In the genomic region with DNA sequence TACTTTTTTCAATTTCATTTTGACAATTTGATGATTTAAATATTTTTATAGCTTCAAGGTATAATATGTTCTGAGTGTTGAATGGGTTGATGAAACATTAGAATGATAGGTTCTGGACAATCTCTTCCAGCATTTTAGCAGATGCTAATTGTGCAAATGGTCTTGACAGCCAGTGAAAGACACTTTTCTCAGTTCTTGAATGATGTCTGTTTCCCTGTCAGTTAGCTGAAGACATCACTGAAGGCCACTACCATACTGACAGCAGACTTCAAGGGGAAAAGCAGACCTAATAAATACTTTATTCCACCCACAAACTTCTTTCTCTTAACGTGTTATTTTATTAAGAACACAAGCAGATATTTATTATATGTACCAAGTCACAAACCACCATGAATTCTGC, we compare ENCODE assay signal across 24 cellular contexts.
DNase-seq lines count a peak whose midpoint lies in the region; TF ChIP-seq lines count a peak whose summit lies in the region.
"Had no signal": no experiment of that assay in that cellular context is flagged by ENCODE, and none has a peak within 500 bp of the region (broad histone marks: within the 10 kb centered on the region; RNA-seq: fewer than 3 reads in every experiment).

No MANE protein-coding gene starts in this region.

- H3K9me2 ChIP-seq in neural cell (ENCODE audit: insufficient read depth, low read length): no peaks in the 10 kb centered on the region

- DNase-seq in GM12865 (ENCODE audit: low read depth): peak; percentile 1
- DNase-seq in OCI-M2 (lab: John Stamatoyannopoulos, UW; ENCODE audit: unreplicated experiment): no peak
- no peak for DNase-seq in activated naive CD4-positive, alpha-beta T cell treated with Interleukin-2 at 50 U/mL for 16 hours
- no peak for DNase-seq in NCI-H2227 treated with DMSO at 0.1 percent for 48 hours (lab: John Stamatoyannopoulos, UW)
- no peak for DNase-seq in COLO829 (ENCODE audit: low spot score)
- DNase-seq: 8988T; ACHN; AML-193; BE2C; Calu3; CD4-positive, alpha-beta T cell; CD8-positive, alpha-beta memory T cell; COR-L47; DMS79; EL; GDM1; GOT3; HFFc6 had no signal

- TF ChIP-seq RAD21 in neural cell (conservative IDR thresholded peaks at IDR 0.05): no peak

- H3K9me3 ChIP-seq in OCI-LY3 (ENCODE audit: insufficient read depth, low read length) (no peaks in the 10 kb centered on the region), neural cell (ENCODE audit: low read length) (no peaks in the 10 kb centered on the region)
- H3K9me3 ChIP-seq: A549; BE2C; BLaER1 treated with 17β-estradiol and CSF1 and Interleukin-3, amounts not matched to agents 10 nM and 100 nM; HAP-1 had no signal

- H3K4me3 ChIP-seq in GM12865 (ENCODE audit: low read depth, low read length): no peak overlapping the region
- H3K4me3 ChIP-seq in KMS-11 (IDR thresholded peaks at IDR 0.05; ENCODE audit: insufficient read depth, low read depth, low read length): no peak overlapping the region
- H3K4me3 ChIP-seq in OCI-LY3 (ENCODE audit: low read length): no peak overlapping the region
- no peak overlapping the region for H3K4me3 ChIP-seq in neural cell (ENCODE audit: low read length)
- H3K4me3 ChIP-seq: A549; BLaER1 treated with 17β-estradiol and CSF1 and Interleukin-3, amounts not matched to agents 10 nM and 100 nM; HAP-1 had no signal

- H3K27me3 ChIP-seq in KMS-11 (ENCODE audit: insufficient read depth, low read depth): no peaks in the 10 kb centered on the region
- no peaks in the 10 kb centered on the region for H3K27me3 ChIP-seq in OCI-LY3 (ENCODE audit: low read depth, low read length)
- no peaks in the 10 kb centered on the region for H3K27me3 ChIP-seq in neural cell (ENCODE audit: insufficient read depth, low read depth, low read length)
- H3K27me3 ChIP-seq: BE2C; BLaER1 treated with 17β-estradiol and CSF1 and Interleukin-3, amounts not matched to agents 10 nM and 100 nM had no signal

- no peaks in the 10 kb centered on the region for H3K36me3 ChIP-seq in KMS-11 (ENCODE audit: insufficient read depth)
- H3K36me3 ChIP-seq in OCI-LY3 (replicated peaks; ENCODE audit: low read depth, low read length): no peaks in the 10 kb centered on the region
- no peaks in the 10 kb centered on the region for H3K36me3 ChIP-seq in neural cell (ENCODE audit: insufficient read depth, low read length)
- H3K36me3 ChIP-seq: BE2C; BLaER1 treated with 17β-estradiol and CSF1 and Interleukin-3, amounts not matched to agents 10 nM and 100 nM; HAP-1 had no signal

- no peak overlapping the region for H3K9ac ChIP-seq in KMS-11
- H3K9ac ChIP-seq in OCI-LY3 (ENCODE audit: low read length): no peak overlapping the region
- H3K9ac ChIP-seq in neural cell (ENCODE audit: low read length): no peak overlapping the region
- H3K9ac ChIP-seq: BLaER1 treated with 17β-estradiol and CSF1 and Interleukin-3, amounts not matched to agents 10 nM and 100 nM had no signal

- no peaks in the 10 kb centered on the region for H3F3A ChIP-seq in neural cell (ENCODE audit: insufficient read depth, low read length, poor library complexity, severe bottlenecking)

- H3K79me2 ChIP-seq in KMS-11 (ENCODE audit: insufficient read depth, low read depth) (no peaks in the 10 kb centered on the region), OCI-LY3 (ENCODE audit: low read length) (no peaks in the 10 kb centered on the region), neural cell (replicated peaks; ENCODE audit: insufficient read depth, low read length) (no peaks in the 10 kb centered on the region)

- H3K4me1 ChIP-seq in KMS-11 (ENCODE audit: low read depth, poor library complexity, severe bottlenecking) (peaks cover 7% of the 10 kb centered on the region), OCI-LY3 (ENCODE audit: low read length) (peaks cover 5% of the 10 kb centered on the region; the same call in 1 of the 2 replicates)
- H3K4me1 ChIP-seq: A549; BE2C; BLaER1 treated with 17β-estradiol and CSF1 and Interleukin-3, amounts not matched to agents 10 nM and 100 nM; HAP-1 had no signal

- TF ChIP-seq CTCF in GM12865 (IDR thresholded peaks at IDR 0.05; ENCODE audit: insufficient read depth, low read depth, low read length, missing control alignments) (no peak), KMS-11 (conservative IDR thresholded peaks at IDR 0.05; ENCODE audit: low read depth, low read length) (no peak), OCI-LY3 (IDR thresholded peaks at IDR 0.05; ENCODE audit: low read depth, low read length) (no peak), neural cell (IDR thresholded peaks at IDR 0.05; ENCODE audit: poor library complexity, severe bottlenecking) (no peak)

- no peak overlapping the region for H3K27ac ChIP-seq in KMS-11
- H3K27ac ChIP-seq in OCI-LY3 (ENCODE audit: low read length): no peak overlapping the region
- H3K27ac ChIP-seq in neural cell (ENCODE audit: low read length): no peak overlapping the region
- H3K27ac ChIP-seq: A549; BLaER1 treated with 17β-estradiol and CSF1 and Interleukin-3, amounts not matched to agents 10 nM and 100 nM had no signal

- TF ChIP-seq EP300 in neural cell (conservative IDR thresholded peaks at IDR 0.05; ENCODE audit: poor library complexity, severe bottlenecking): peak; percentile 92

- H2AFZ ChIP-seq in KMS-11 (ENCODE audit: low read depth) (no peak overlapping the region), OCI-LY3 (ENCODE audit: low read depth, low read length) (no peak overlapping the region), neural cell (ENCODE audit: low read depth, low read length) (no peak overlapping the region)

- H4K20me1 ChIP-seq in KMS-11 (ENCODE audit: insufficient read depth) (no peaks in the 10 kb centered on the region), OCI-LY3 (ENCODE audit: insufficient read depth, low read length) (no peaks in the 10 kb centered on the region), neural cell (ENCODE audit: insufficient read depth) (no peaks in the 10 kb centered on the region)
- H4K20me1 ChIP-seq: BLaER1 treated with 17β-estradiol and CSF1 and Interleukin-3, amounts not matched to agents 10 nM and 100 nM had no signal

- H3K4me2 ChIP-seq in KMS-11 (0 out of 2 replicates have a peak overlapping the region, but pooled peaks have one; percentile 21), OCI-LY3 (ENCODE audit: low read length) (peak overlapping the region; percentile 4; the same call in 1 of the 2 replicates), neural cell (ENCODE audit: low read length) (no peak overlapping the region)
- H3K4me2 ChIP-seq: A549; BLaER1 treated with 17β-estradiol and CSF1 and Interleukin-3, amounts not matched to agents 10 nM and 100 nM had no signal

TF ChIP-seq in neural cell, 6 proteins besides CTCF, POLR2A, EP300 and RAD21:
- TF ChIP-seq MXI1 (conservative IDR thresholded peaks at IDR 0.05; ENCODE audit: poor library complexity, severe bottlenecking) (no peak), POLR2AphosphoS5 (IDR thresholded peaks at IDR 0.05) (peak; percentile 32)
TF ChIP-seq in neural cell: peak in this region for 1.
